Comparison of ENCODE assay signal across 19 cellular contexts in genomic region chr12:47212701-47213039, GRCh38.
DNase-seq lines count a peak whose midpoint lies in the region; ATAC-seq and TF ChIP-seq lines count a peak whose summit lies in the region.
"Had no signal": no experiment of that assay in that cellular context is flagged by ENCODE, and none has a peak within 500 bp of the region (broad histone marks: within the 10 kb centered on the region; RNA-seq: fewer than 3 reads in every experiment).

No MANE protein-coding gene starts in this region.

- POLR2A ChIA-PET in T-cell (lab: Charles Lee) = interaction anchor here in 1 of 2 donors (0.7 kb wide), 1 partner anchor 943 kb away, joined by 4 read pairs; no protein-coding TSS in a partner anchor

- intact Hi-C loops in activated naive CD4-positive, alpha-beta T cell treated with anti-CD3 and anti-CD28 coated beads for 36 hours (cut with micrococcal nuclease) = loop anchor here (10.0 kb wide), 1 partner anchor 998 kb away; no protein-coding TSS in a partner anchor
- intact Hi-C loops in adrenal gland (cut with DNase I) = no loop called here

- H3K4me1 ChIP-seq in effector memory CD4-positive, alpha-beta T cell (ENCODE audit: control insufficient read depth, insufficient read depth, low read length, poor library complexity, severe bottlenecking) = peaks cover 25% of the 10 kb centered on the region
- H3K4me1 ChIP-seq in adrenal gland (replicated peaks in 1 of 2) = no peaks in the 10 kb centered on the region

- TF ChIP-seq CTCF in omental fat pad (IDR thresholded peaks at IDR 0.05) (no peak), adrenal gland (IDR thresholded peaks at IDR 0.05) (no peak)

- ATAC-seq in T-cell (replicated peaks in 1 of 4) (no peak), omental fat pad (ENCODE audit: low FRiP score) (no peak), HG02623 (IDR thresholded peaks at IDR 0.05; ENCODE audit: unreplicated experiment) (no peak)
- no peak for ATAC-seq in stimulated activated naive B cell treated with anti-CD40 and anti-IgM and Interleukin-4, amounts not matched to agents 10 μg/mL and 1 μg/mL and 100 μg/mL, for 72 hours (replicated peaks)
- ATAC-seq: body of pancreas, GM23338 had no signal

- H3K27ac ChIP-seq in effector memory CD4-positive, alpha-beta T cell (ENCODE audit: insufficient read depth, low read length, poor library complexity, severe bottlenecking) = peak overlapping the region; percentile 63
- H3K27ac ChIP-seq in adrenal gland = no peak overlapping the region
- H3K27ac ChIP-seq: body of pancreas, coronary artery, PC-9 had no signal

- H3K27me3 Mint-ChIP-seq in activated naive CD4-positive, alpha-beta T cell treated with anti-CD3 and anti-CD28 coated beads for 36 hours (ENCODE audit: low read depth) = no peaks in the 10 kb centered on the region
- H3K27me3 Mint-ChIP-seq in T-cell = no peaks in the 10 kb centered on the region
- H3K27me3 Mint-ChIP-seq in stimulated activated naive B cell treated with anti-CD40 and anti-IgM and Interleukin-4, amounts not matched to agents 10 μg/mL and 1 μg/mL and 100 μg/mL, for 72 hours = no peaks in the 10 kb centered on the region

- peak overlapping the region; percentile 57 for H3K4me3 ChIP-seq in effector memory CD4-positive, alpha-beta T cell (ENCODE audit: insufficient read depth, low read depth, low read length, poor library complexity, severe bottlenecking)
- H3K4me3 ChIP-seq in adrenal gland = no peak overlapping the region
- H3K4me3 ChIP-seq: body of pancreas, coronary artery, GM23338, PC-9 had no signal

- H3K36me3 Mint-ChIP-seq in activated naive CD4-positive, alpha-beta T cell treated with anti-CD3 and anti-CD28 coated beads for 36 hours (ENCODE audit: low read depth) = peaks cover 93% of the 10 kb centered on the region
- peaks cover 64% of the 10 kb centered on the region for H3K36me3 Mint-ChIP-seq in T-cell
- H3K36me3 Mint-ChIP-seq in stimulated activated naive B cell treated with anti-CD40 and anti-IgM and Interleukin-4, amounts not matched to agents 10 μg/mL and 1 μg/mL and 100 μg/mL, for 72 hours = peaks cover 26 to 60% of the 10 kb centered on the region in 2 donors

- H3K4me1 Mint-ChIP-seq in activated naive CD4-positive, alpha-beta T cell treated with anti-CD3 and anti-CD28 coated beads for 36 hours (ENCODE audit: low read depth) = peaks cover 25% of the 10 kb centered on the region
- peaks cover 44 to 60% (median 51%) of the 10 kb centered on the region in 3 donors for H3K4me1 Mint-ChIP-seq in T-cell
- peaks cover 30 to 70% of the 10 kb centered on the region in 2 donors for H3K4me1 Mint-ChIP-seq in stimulated activated naive B cell treated with anti-CD40 and anti-IgM and Interleukin-4, amounts not matched to agents 10 μg/mL and 1 μg/mL and 100 μg/mL, for 72 hours

- CTCF ChIA-PET in activated naive CD4-positive, alpha-beta T cell treated with anti-CD3 and anti-CD28 coated beads for 36 hours (lab: Charles Lee) = interaction anchor here (0.5 to 3.6 kb wide), 8 partner anchors 8 to 184 kb away, joined by 3 to 20 read pairs (median 5); partner anchors contain the start of genes AMIGO2 and PCED1B
- CTCF ChIA-PET in T-cell (lab: Charles Lee) = interaction anchor here (0.8 to 3.1 kb wide), 5 partner anchors 13 to 185 kb away, joined by 4 to 13 read pairs (median 7); no protein-coding TSS in a partner anchor

- no peaks in the 10 kb centered on the region for H3K9me3 Mint-ChIP-seq in activated naive CD4-positive, alpha-beta T cell treated with anti-CD3 and anti-CD28 coated beads for 36 hours
- H3K9me3 Mint-ChIP-seq in T-cell = no peaks in the 10 kb centered on the region
- H3K9me3 Mint-ChIP-seq in stimulated activated naive B cell treated with anti-CD40 and anti-IgM and Interleukin-4, amounts not matched to agents 10 μg/mL and 1 μg/mL and 100 μg/mL, for 72 hours = peaks cover 0 to 1% of the 10 kb centered on the region in 2 donors
- H3K9me3 Mint-ChIP-seq: GM23338, nephron had no signal

- DNase-seq in activated naive CD4-positive, alpha-beta T cell treated with anti-CD3 and anti-CD28 coated beads for 36 hours = no peak
- no peak for DNase-seq in activated naive CD4-positive, alpha-beta T cell treated with anti-CD3 and anti-CD28 coated beads, Interleukin-2, amount 50 U/mL, for 16 hours
- DNase-seq in T-cell = no peak
- DNase-seq in effector memory CD4-positive, alpha-beta T cell = no peak
- DNase-seq in stimulated activated naive B cell treated with anti-CD40 and anti-IgM and Interleukin-4, amounts not matched to agents 10 μg/mL and 1 μg/mL and 100 μg/mL, for 72 hours = no peak
- DNase-seq in omental fat pad (ENCODE audit: low spot score) = no peak
- DNase-seq in adrenal gland = no peak
- DNase-seq: activated gamma-delta T cell, body of pancreas, foreskin fibroblast, hypothalamus, kidney, NCI-H1436, NCI-H748 treated with DMSO at 0.1 percent for 48 hours had no signal

- no peak for TF ChIP-seq POLR2A in adrenal gland (IDR thresholded peaks at IDR 0.05)

- no peaks in the 10 kb centered on the region for H3K9me3 ChIP-seq in effector memory CD4-positive, alpha-beta T cell (ENCODE audit: control insufficient read depth, low read length)
- no peaks in the 10 kb centered on the region for H3K9me3 ChIP-seq in adrenal gland (replicated peaks in 1 of 3)
- H3K9me3 ChIP-seq: body of pancreas had no signal

- peak overlapping the region; percentile 94 for H3K4me3 Mint-ChIP-seq in activated naive CD4-positive, alpha-beta T cell treated with anti-CD3 and anti-CD28 coated beads for 36 hours
- peak overlapping the region; percentile 91 to 96 (median 95) for H3K4me3 Mint-ChIP-seq in T-cell
- H3K4me3 Mint-ChIP-seq in stimulated activated naive B cell treated with anti-CD40 and anti-IgM and Interleukin-4, amounts not matched to agents 10 μg/mL and 1 μg/mL and 100 μg/mL, for 72 hours = peak overlapping the region; percentile 39 to 46
- H3K4me3 Mint-ChIP-seq: GM23338, nephron had no signal

- H3K27me3 ChIP-seq in effector memory CD4-positive, alpha-beta T cell (replicated peaks; ENCODE audit: control insufficient read depth, insufficient read depth, low read length, poor library complexity, severe bottlenecking) = no peaks in the 10 kb centered on the region
- H3K27me3 ChIP-seq in adrenal gland = no peaks in the 10 kb centered on the region
- H3K27me3 ChIP-seq: body of pancreas had no signal

- peak overlapping the region; percentile 100 for H3K27ac Mint-ChIP-seq in activated naive CD4-positive, alpha-beta T cell treated with anti-CD3 and anti-CD28 coated beads for 36 hours
- peak overlapping the region; percentile 94 to 96 for H3K27ac Mint-ChIP-seq in T-cell
- H3K27ac Mint-ChIP-seq in stimulated activated naive B cell treated with anti-CD40 and anti-IgM and Interleukin-4, amounts not matched to agents 10 μg/mL and 1 μg/mL and 100 μg/mL, for 72 hours = no peak overlapping the region
- H3K27ac Mint-ChIP-seq: GM23338 had no signal

- H3K36me3 ChIP-seq in effector memory CD4-positive, alpha-beta T cell (ENCODE audit: control insufficient read depth, insufficient read depth, low read length) = peaks cover 22% of the 10 kb centered on the region
- H3K36me3 ChIP-seq in adrenal gland (replicated peaks in 1 of 2) = no peaks in the 10 kb centered on the region

Comparison
In these comparisons a context has a peak if more than half of its experiments do, and no peak if none do; other contexts are left out.
1. H3K4me3 Mint-ChIP-seq: peak in every context shown above with its lines; median percentile 95 in T-cell; 94 in activated naive CD4-positive, alpha-beta T cell treated with anti-CD3 and anti-CD28 coated beads for 36 hours; 42 in stimulated activated naive B cell treated with anti-CD40 and anti-IgM and Interleukin-4, amounts not matched to agents 10 μg/mL and 1 μg/mL and 100 μg/mL, for 72 hours.